Comparison of ENCODE assay signal across 8 cellular contexts in genomic region chr10:18607503-18607902, GRCh38. TPM values are rescaled to one million over a fixed set of nuclear protein-coding genes. Genes with fewer than 3 reads are reported as not detected.
A peak's percentile ranks its signal among the peaks of the same experiment; 100 is the strongest.
DNase-seq lines count a peak whose midpoint lies in the region; ATAC-seq lines count a peak whose summit lies in the region.

No MANE protein-coding gene starts in this region.

- ATAC-seq in sciatic nerve (no peak), left lobe of liver (no peak), HG03378 (IDR thresholded peaks at IDR 0.05; ENCODE audit: unreplicated experiment) (no peak)

- peaks cover 18% of the 10 kb centered on the region for H3K79me2 ChIP-seq in Karpas-422 (ENCODE audit: low read length)

- H2AFZ ChIP-seq in Karpas-422 (ENCODE audit: low read length): no peak overlapping the region

- peak; percentile 9 to 53 for DNase-seq in NCI-H524 (lab: John Stamatoyannopoulos, UW)
- no peak for DNase-seq in NCI-H524 treated with DMSO at 0.1 percent for 48 hours (lab: John Stamatoyannopoulos, UW)
- peak; percentile 63 for DNase-seq in Karpas-422
- peak; percentile 38 for DNase-seq in brain pericyte (ENCODE audit: low read depth, low spot score)
- DNase-seq in sciatic nerve (ENCODE audit: low spot score): peak; percentile 62
- DNase-seq in left lobe of liver (ENCODE audit: low spot score): no peak
- DNase-seq in COR-L47 (lab: John Stamatoyannopoulos, UW): no peak

- H4K20me1 ChIP-seq in Karpas-422 (ENCODE audit: insufficient read depth, low read depth, low read length): no peaks in the 10 kb centered on the region

- H3K9ac ChIP-seq in Karpas-422 (ENCODE audit: low read length): no peak overlapping the region

- no peaks in the 10 kb centered on the region for H3K27me3 ChIP-seq in Karpas-422 (ENCODE audit: low read length)

- no peak overlapping the region for H3K27ac ChIP-seq in Karpas-422 (ENCODE audit: low read length)

- H3K4me1 ChIP-seq in Karpas-422 (ENCODE audit: low read length): peaks cover 15% of the 10 kb centered on the region

- H3K4me2 ChIP-seq in Karpas-422 (ENCODE audit: low read depth, low read length, poor library complexity, severe bottlenecking): no peak overlapping the region

- no peak overlapping the region for H3K4me3 ChIP-seq in Karpas-422 (ENCODE audit: low read length)

- H3K9me2 ChIP-seq in Karpas-422 (replicated peaks; ENCODE audit: insufficient read depth, low read length): no peaks in the 10 kb centered on the region

- no peaks in the 10 kb centered on the region for H3K9me3 ChIP-seq in Karpas-422 (ENCODE audit: low read length)

- H3K36me3 ChIP-seq in Karpas-422 (ENCODE audit: insufficient read depth, low read length): peaks cover 19% of the 10 kb centered on the region; the same call in 1 of the 2 replicates

- intact Hi-C loops in sciatic nerve (cut with DNase I): no loop called here

RNA-seq across cellular contexts. Expression of gene NSUN6, which starts 43.9 kb away (rescaled TPM):
- 22.0 and 29.0 TPM in 2 replicates for total RNA-seq in Karpas-422 (2014; rRNA removed; shearing (Covaris generic); ENCODE audit: low replicate concordance)
- total RNA-seq in sciatic nerve (20.9 TPM), left lobe of liver (27.1 TPM)

RNA-seq across cellular contexts. Expression of gene ARL5B, which starts 51.7 kb away (rescaled TPM):
- 7.8 and 22.4 TPM in 2 replicates for total RNA-seq in Karpas-422 (2014; rRNA removed; shearing (Covaris generic); ENCODE audit: low replicate concordance)
- 16.2 TPM for total RNA-seq in sciatic nerve
- total RNA-seq in left lobe of liver: 7.7 TPM

Comparison
In these comparisons a context has a peak if more than half of its experiments do, and no peak if none do; other contexts are left out.
1. DNase-seq: peak in NCI-H524 (2 of 2), Karpas-422 (single experiment), brain pericyte (single experiment) and sciatic nerve (single experiment); none in NCI-H524 treated with DMSO at 0.1 percent for 48 hours (single experiment), left lobe of liver (single experiment) and COR-L47 (single experiment).